Comparison of ENCODE assay signal across 8 cellular contexts in genomic region chr22:36026741-36027140, GRCh38. TPM values are rescaled to one million over a fixed set of nuclear protein-coding genes. Genes with fewer than 3 reads are reported as not detected.
DNase-seq lines count a peak whose midpoint lies in the region; ATAC-seq and TF ChIP-seq lines count a peak whose summit lies in the region.

No MANE protein-coding gene starts in this region.

- in situ Hi-C loops in transverse colon (cut with MboI; ENCODE audit: low pct_ligation_motif_present in 1 of 4, low pct_unique_long_range_greater_than_20kb in 1 of 4, low sequenced_read_pairs in 3 of 4): no loop called here

- H3K27me3 Mint-ChIP-seq in activated CD4-positive, alpha-beta T cell treated with anti-CD3 and anti-CD28 coated beads for 36 hours: no peaks in the 10 kb centered on the region

- no peak for TF ChIP-seq CTCF in transverse colon (IDR thresholded peaks at IDR 0.05)

- H3K36me3 Mint-ChIP-seq in activated CD4-positive, alpha-beta T cell treated with anti-CD3 and anti-CD28 coated beads for 36 hours (ENCODE audit: low read depth): no peaks in the 10 kb centered on the region

- no peaks in the 10 kb centered on the region for H3K36me3 ChIP-seq in transverse colon

- no peak for TF ChIP-seq POLR2A in transverse colon (IDR thresholded peaks at IDR 0.05)

- H3K4me1 ChIP-seq in transverse colon: peaks cover 13 to 61% (median 23%) of the 10 kb centered on the region in 4 donors

- peak overlapping the region; percentile 72 for H3K4me3 Mint-ChIP-seq in activated CD4-positive, alpha-beta T cell treated with anti-CD3 and anti-CD28 coated beads for 36 hours

- intact Hi-C loops in activated CD4-positive, alpha-beta T cell treated with anti-CD3 and anti-CD28 coated beads for 36 hours (cut with DNase I, micrococcal nuclease): loop anchor here in 1 of 2 experiments (5.0 kb wide), 2 partner anchors 379 to 724 kb away; partner anchors contain the start of gene APOL6
- intact Hi-C loops in transverse colon (cut with DNase I; ENCODE audit: low total_unique reads): no loop called here

- no peak overlapping the region for H3K27ac Mint-ChIP-seq in activated CD4-positive, alpha-beta T cell treated with anti-CD3 and anti-CD28 coated beads for 36 hours

- no peaks in the 10 kb centered on the region for H3K9me3 ChIP-seq in transverse colon

- CTCF ChIA-PET in activated CD4-positive, alpha-beta T cell treated with anti-CD3 and anti-CD28 coated beads for 36 hours (lab: Charles Lee): interaction anchor here (0.8 to 6.1 kb wide), 5 partner anchors 8 to 98 kb away, joined by 3 to 50 read pairs (median 3); no protein-coding TSS in a partner anchor

- H3K4me3 ChIP-seq in transverse colon: peak overlapping the region in 2 of 4 donors; percentile 92 to 94

- H3K9me3 Mint-ChIP-seq in activated CD4-positive, alpha-beta T cell treated with anti-CD3 and anti-CD28 coated beads for 36 hours (ENCODE audit: low read depth): no peaks in the 10 kb centered on the region

- no peaks in the 10 kb centered on the region for H3K27me3 ChIP-seq in transverse colon

- no peak for DNase-seq in activated CD4-positive, alpha-beta T cell treated with anti-CD3 and anti-CD28 coated beads for 36 hours
- no peak for DNase-seq in activated CD4-positive, alpha-beta T cell treated with anti-CD3 and anti-CD28 coated beads, Interleukin-2, amount 50 U/mL, for 4 hours
- DNase-seq in amniotic epithelial cell (ENCODE audit: low read depth) (peak; percentile 43), kidney glomerular epithelial cell (lab: John Stamatoyannopoulos, UW) (peak; percentile 13), transverse colon (no peak), NCI-H510A treated with DMSO at 0.1 percent for 48 hours (lab: John Stamatoyannopoulos, UW) (no peak)
- DNase-seq in activated CD4-positive, CD25-positive, alpha-beta regulatory T cell (lab: John Stamatoyannopoulos, UW): no peak

- POLR2A ChIA-PET in activated CD4-positive, alpha-beta T cell treated with anti-CD3 and anti-CD28 coated beads for 36 hours (lab: Charles Lee): no interaction called here

- H3K4me1 Mint-ChIP-seq in activated CD4-positive, alpha-beta T cell treated with anti-CD3 and anti-CD28 coated beads for 36 hours: peaks cover 34% of the 10 kb centered on the region

- ATAC-seq in activated CD4-positive, alpha-beta T cell treated with anti-CD3 and anti-CD28 coated beads for 36 hours: no peak
- ATAC-seq in HG03025 (IDR thresholded peaks at IDR 0.05; ENCODE audit: low FRiP score, unreplicated experiment): no peak

- H3K27ac ChIP-seq in transverse colon: peak overlapping the region; percentile 93 to 97 (median 94)

- TF ChIP-seq EP300 in transverse colon (IDR thresholded peaks at IDR 0.05; ENCODE audit: low read depth): no peak

RNA-seq across cellular contexts. Expression of gene RBFOX2, which starts 1.9 kb away (rescaled TPM):
- total RNA-seq in activated CD4-positive, alpha-beta T cell treated with anti-CD3 and anti-CD28 coated beads for 36 hours: 1 to 10 TPM; 6.9 to 7.7 TPM
- 10 to 100 TPM; 27.3 to 61.1 (median 43.1) TPM for total RNA-seq in transverse colon

Comparison
In these comparisons a context has a peak if more than half of its experiments do, and no peak if none do; other contexts are left out.
1. DNase-seq: peak in amniotic epithelial cell (single experiment) and kidney glomerular epithelial cell (single experiment); none in activated CD4-positive, alpha-beta T cell treated with anti-CD3 and anti-CD28 coated beads for 36 hours (single experiment), activated CD4-positive, alpha-beta T cell treated with anti-CD3 and anti-CD28 coated beads, Interleukin-2, amount 50 U/mL, for 4 hours (0 of 2), transverse colon (single experiment), activated CD4-positive, CD25-positive, alpha-beta regulatory T cell (0 of 4) and NCI-H510A treated with DMSO at 0.1 percent for 48 hours (single experiment).